ENCODE assay signal across 25 cellular contexts in the genomic region with DNA sequence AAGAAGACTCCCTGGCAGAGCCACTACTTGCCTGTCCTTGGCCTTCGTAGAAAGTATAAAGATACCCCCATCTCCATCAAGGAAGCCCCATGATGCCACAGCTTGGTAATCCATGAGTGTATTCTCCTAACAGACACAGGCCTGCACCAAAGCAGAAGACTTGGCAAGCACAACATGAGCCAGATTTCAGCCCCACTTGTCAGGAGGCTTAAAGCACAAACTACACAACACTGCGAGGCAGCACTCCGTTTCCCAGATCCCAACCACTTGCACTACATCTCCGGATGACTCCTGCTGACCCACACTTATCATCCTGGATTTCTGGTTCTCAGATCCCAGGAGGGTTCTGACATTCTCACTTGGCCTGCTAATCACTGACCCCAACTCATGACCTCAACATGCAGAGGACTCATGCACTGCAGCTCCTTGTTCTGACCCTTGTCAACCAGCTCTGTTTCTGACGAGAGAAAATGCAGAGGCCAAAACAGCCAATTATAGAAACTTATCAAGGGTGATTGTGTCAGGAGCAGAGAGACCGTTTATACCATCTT.
"Had no signal": no experiment of that assay in that cellular context is flagged by ENCODE, and none has a peak within 500 bp of the region (broad histone marks: within the 10 kb centered on the region; RNA-seq: fewer than 3 reads in every experiment).

No MANE protein-coding gene starts in this region.

- H3K4me1 Mint-ChIP-seq: activated naive CD8-positive, alpha-beta T cell treated with anti-CD3 and anti-CD28 coated beads, Interleukin-2, amount 50 U/mL, for 24 hours; IgD-negative memory B cell had no signal

- H3K4me2 ChIP-seq: KMS-11 had no signal

- H3K27me3 Mint-ChIP-seq: activated naive CD8-positive, alpha-beta T cell treated with anti-CD3 and anti-CD28 coated beads, Interleukin-2, amount 50 U/mL, for 24 hours; IgD-negative memory B cell had no signal

- H3K36me3 Mint-ChIP-seq: activated naive CD4-positive, alpha-beta T cell treated with anti-CD3 and anti-CD28 coated beads, Interleukin-2, amount 50 U/mL, for 72 hours; IgD-negative memory B cell had no signal

- H3K9me3 ChIP-seq: ascending aorta, body of pancreas, Peyer's patch, SJCRH30 had no signal

- H3K9ac ChIP-seq: KMS-11 had no signal

- H3K4me3 Mint-ChIP-seq: activated CD8-positive, alpha-beta T cell treated with anti-CD3 and anti-CD28 coated beads for 36 hours; activated naive CD8-positive, alpha-beta T cell treated with anti-CD3 and anti-CD28 coated beads, Interleukin-2, amount 50 U/mL, for 24 hours; activated T-cell treated with anti-CD3 and anti-CD28 coated beads, Interleukin-2, amount 50 U/mL, for 72 hours; IgD-negative memory B cell had no signal

- H3K36me3 ChIP-seq: ascending aorta, Peyer's patch, SJCRH30 had no signal

- H3K27me3 ChIP-seq: ascending aorta, body of pancreas, Peyer's patch, SJCRH30 had no signal

- H3K27ac ChIP-seq: ascending aorta, body of pancreas, KMS-11, Peyer's patch, RWPE1, SJCRH30 had no signal

- ATAC-seq: activated CD8-positive, alpha-beta T cell treated with anti-CD3 and anti-CD28 coated beads for 36 hours; activated naive CD4-positive, alpha-beta T cell treated with anti-CD3 and anti-CD28 coated beads, Interleukin-2, amount 50 U/mL, for 72 hours; activated naive CD8-positive, alpha-beta T cell treated with anti-CD3 and anti-CD28 coated beads, Interleukin-2, amount 50 U/mL, for 24 hours; activated T-cell treated with anti-CD3 and anti-CD28 coated beads, Interleukin-2, amount 50 U/mL, for 72 hours; body of pancreas had no signal

- H3K4me1 ChIP-seq: ascending aorta, body of pancreas, Peyer's patch, SJCRH30 had no signal

- H3K4me3 ChIP-seq: ascending aorta, body of pancreas, Peyer's patch, SJCRH30 had no signal

- H3K27ac Mint-ChIP-seq: activated CD8-positive, alpha-beta T cell treated with anti-CD3 and anti-CD28 coated beads for 36 hours; activated naive CD4-positive, alpha-beta T cell treated with anti-CD3 and anti-CD28 coated beads, Interleukin-2, amount 50 U/mL, for 72 hours; activated naive CD8-positive, alpha-beta T cell treated with anti-CD3 and anti-CD28 coated beads, Interleukin-2, amount 50 U/mL, for 24 hours; activated T-cell treated with anti-CD3 and anti-CD28 coated beads, Interleukin-2, amount 50 U/mL, for 72 hours had no signal

- H3K9me3 Mint-ChIP-seq: activated CD8-positive, alpha-beta T cell treated with anti-CD3 and anti-CD28 coated beads for 36 hours; activated naive CD4-positive, alpha-beta T cell treated with anti-CD3 and anti-CD28 coated beads, Interleukin-2, amount 50 U/mL, for 72 hours; activated naive CD8-positive, alpha-beta T cell treated with anti-CD3 and anti-CD28 coated beads, Interleukin-2, amount 50 U/mL, for 24 hours had no signal

- DNase-seq: activated CD4-positive, alpha-beta T cell treated with anti-CD3 and anti-CD28 coated beads for 4 hours; activated CD8-positive, alpha-beta memory T cell treated with anti-CD3 and anti-CD28 coated beads, Interleukin-2, amount 50 U/mL, for 4 hours; activated CD8-positive, alpha-beta T cell treated with anti-CD3 and anti-CD28 coated beads for 36 hours; activated naive CD4-positive, alpha-beta T cell treated with Interleukin-2 at 50 U/mL for 16 hours; activated naive CD8-positive, alpha-beta T cell treated with anti-CD3 and anti-CD28 coated beads, Interleukin-2, amount 50 U/mL, for 24 hours; activated T-cell treated with anti-CD3 and anti-CD28 coated beads, Interleukin-2, amount 50 U/mL, for 72 hours; amniotic stem cell; body of pancreas; MV-4-11; NCI-H1092 treated with DMSO at 0.1 percent for 48 hours; NCI-H1417 treated with DMSO at 0.1 percent for 48 hours; NCI-H1694; NCI-H2029; NCI-H2107; NCI-H2171 treated with DMSO at 0.1 percent for 48 hours; NCI-H226; Peyer's patch; Right ventricle myocardium superior; SJCRH30; SW 1271 had no signal
